In the genomic region with DNA sequence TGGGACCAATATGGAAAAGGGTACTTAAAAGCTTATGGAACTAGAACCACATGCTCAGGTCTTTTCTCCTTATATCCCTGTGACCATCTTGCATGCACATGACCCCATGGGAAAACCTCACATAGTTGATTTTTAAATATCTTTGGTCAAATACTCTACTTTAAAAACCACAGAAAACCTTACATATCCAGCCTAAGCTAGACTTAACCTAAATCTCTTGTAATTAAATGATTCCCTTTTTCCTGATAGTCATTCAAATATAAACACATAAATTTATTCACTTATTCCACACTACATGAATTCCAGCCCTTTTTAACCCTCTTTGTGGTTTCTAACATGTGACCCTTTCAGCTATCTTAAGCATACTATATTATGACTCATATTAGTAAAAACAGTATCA, we compare ENCODE assay signal across 19 cellular contexts. TPM values are rescaled to one million over a fixed set of nuclear protein-coding genes. Genes with fewer than 3 reads are reported as not detected.
A peak's percentile ranks its signal among the peaks of the same experiment; 100 is the strongest.
DNase-seq lines count a peak whose midpoint lies in the region; ATAC-seq and TF ChIP-seq lines count a peak whose summit lies in the region.
"Had no signal": no experiment of that assay in that cellular context is flagged by ENCODE, and none has a peak within 500 bp of the region (broad histone marks: within the 10 kb centered on the region; RNA-seq: fewer than 3 reads in every experiment).

No MANE protein-coding gene starts in this region.

- peaks cover 32% of the 10 kb centered on the region for H3K36me3 Mint-ChIP-seq in activated T-cell treated with anti-CD3 and anti-CD28 coated beads, Interleukin-2, amount 50 U/mL, for 4 hours (ENCODE audit: insufficient read depth)

- ATAC-seq in HG02884 (IDR thresholded peaks at IDR 0.05; ENCODE audit: unreplicated experiment) (no peak), foreskin keratinocyte (no peak)
- ATAC-seq in activated T-cell treated with anti-CD3 and anti-CD28 coated beads, Interleukin-2, amount 50 U/mL, for 4 hours = no peak
- ATAC-seq: stimulated activated effector memory CD8-positive, alpha-beta T cell treated with anti-CD3 and anti-CD28 coated beads, Interleukin-12 subunit alpha, Interleukin-12 subunit beta, amount 100 ng/mL, for 72 hours had no signal

- TF ChIP-seq CTCF in fibroblast of villous mesenchyme (IDR thresholded peaks at IDR 0.05; ENCODE audit: insufficient read depth, low read depth, low read length) (no peak), foreskin keratinocyte (conservative IDR thresholded peaks at IDR 0.05) (no peak)

- H3K27ac ChIP-seq in foreskin keratinocyte = no peak overlapping the region
- H3K27ac ChIP-seq: KMS-11, spleen, transverse colon had no signal

- no peaks in the 10 kb centered on the region for H3K9me3 Mint-ChIP-seq in activated T-cell treated with anti-CD3 and anti-CD28 coated beads, Interleukin-2, amount 50 U/mL, for 4 hours
- H3K9me3 Mint-ChIP-seq: activated naive CD4-positive, alpha-beta T cell treated with anti-CD3 and anti-CD28 coated beads for 36 hours; brain; CD8-positive, alpha-beta memory T cell; stimulated activated effector memory CD8-positive, alpha-beta T cell treated with anti-CD3 and anti-CD28 coated beads, Interleukin-12 subunit alpha, Interleukin-12 subunit beta, amount 100 ng/mL, for 72 hours; T-helper 2 cell treated with Interferon-gamma antibody and Interleukin-4, amounts not matched to agents 5 μg/mL and 100 μg/mL, for 36 hours had no signal

- H3K27me3 Mint-ChIP-seq in activated T-cell treated with anti-CD3 and anti-CD28 coated beads, Interleukin-2, amount 50 U/mL, for 4 hours (ENCODE audit: low read depth) = no peaks in the 10 kb centered on the region
- H3K27me3 Mint-ChIP-seq: brain; CD8-positive, alpha-beta memory T cell had no signal

- H3K4me1 Mint-ChIP-seq in activated T-cell treated with anti-CD3 and anti-CD28 coated beads, Interleukin-2, amount 50 U/mL, for 4 hours (ENCODE audit: low read depth) = no peaks in the 10 kb centered on the region
- H3K4me1 Mint-ChIP-seq: CD8-positive, alpha-beta memory T cell; stimulated activated effector memory CD8-positive, alpha-beta T cell treated with anti-CD3 and anti-CD28 coated beads, Interleukin-12 subunit alpha, Interleukin-12 subunit beta, amount 100 ng/mL, for 72 hours had no signal

- H3K27me3 ChIP-seq in foreskin keratinocyte = no peaks in the 10 kb centered on the region
- H3K27me3 ChIP-seq: spleen, transverse colon had no signal

- DNase-seq in HCEC 1CT = peak; percentile 73
- peak; percentile 67 for DNase-seq in amniotic epithelial cell (ENCODE audit: low read depth)
- DNase-seq in fibroblast of villous mesenchyme (ENCODE audit: low read depth) = peak; percentile 63
- no peak for DNase-seq in foreskin keratinocyte
- no peak for DNase-seq in activated T-cell treated with anti-CD3 and anti-CD28 coated beads, Interleukin-2, amount 50 U/mL, for 4 hours
- no peak for DNase-seq in dermis blood vessel endothelial cell
- DNase-seq: activated CD4-positive, CD25-positive, alpha-beta regulatory T cell treated with anti-CD3 and anti-CD28 coated beads, Interleukin-2, amount 50 U/mL, for 72 hours; activated naive CD4-positive, alpha-beta T cell treated with anti-CD3 and anti-CD28 coated beads for 36 hours; CD8-positive, alpha-beta memory T cell; NCI-H1417; NCI-H2227 treated with DMSO at 0.1 percent for 48 hours; SHP77; spleen; transverse colon had no signal

- H3K4me1 ChIP-seq in foreskin keratinocyte = no peaks in the 10 kb centered on the region
- H3K4me1 ChIP-seq: transverse colon had no signal

- H3K4me3 Mint-ChIP-seq in activated T-cell treated with anti-CD3 and anti-CD28 coated beads, Interleukin-2, amount 50 U/mL, for 4 hours = no peak overlapping the region
- H3K4me3 Mint-ChIP-seq: activated naive CD4-positive, alpha-beta T cell treated with anti-CD3 and anti-CD28 coated beads for 36 hours; brain; CD8-positive, alpha-beta memory T cell; stimulated activated effector memory CD8-positive, alpha-beta T cell treated with anti-CD3 and anti-CD28 coated beads, Interleukin-12 subunit alpha, Interleukin-12 subunit beta, amount 100 ng/mL, for 72 hours; T-helper 2 cell treated with Interferon-gamma antibody and Interleukin-4, amounts not matched to agents 5 μg/mL and 100 μg/mL, for 36 hours had no signal

- H3K4me3 ChIP-seq in fibroblast of villous mesenchyme (ENCODE audit: low read depth, low read length) = no peak overlapping the region
- H3K4me3 ChIP-seq: spleen, transverse colon had no signal

RNA-seq across cellular contexts. Expression of a gene that starts 46.8 kb away (rescaled TPM):
- total RNA-seq in fibroblast of villous mesenchyme = 91.8 and 107 TPM in 2 replicates
- total RNA-seq in foreskin keratinocyte = 37.3 and 41.4 TPM in 2 replicates
- polyA plus RNA-seq in foreskin keratinocyte = 11.3 and 13.3 TPM in 2 replicates
- total RNA-seq in activated T-cell treated with anti-CD3 and anti-CD28 coated beads, Interleukin-2, amount 50 U/mL, for 4 hours = 10 to 100 TPM; 16.5 to 16.8 (median 16.8) TPM
- total RNA-seq in dermis blood vessel endothelial cell = 71.6 and 98.6 TPM in 2 replicates

Comparison
In these comparisons a context has a peak if more than half of its experiments do, and no peak if none do; other contexts are left out.
1. DNase-seq: peak in HCEC 1CT (single experiment), amniotic epithelial cell (single experiment) and fibroblast of villous mesenchyme (single experiment); none in foreskin keratinocyte (0 of 2), activated T-cell treated with anti-CD3 and anti-CD28 coated beads, Interleukin-2, amount 50 U/mL, for 4 hours (single experiment) and dermis blood vessel endothelial cell (single experiment).